Comparison of ENCODE assay signal across 1 cellular context in genomic region chr12:123382684-123383083, GRCh38.
TF ChIP-seq lines count a peak whose summit lies in the region.

No MANE protein-coding gene starts in this region.

TF ChIP-seq in HepG2, 621 proteins besides CTCF, POLR2A, EP300 and RAD21 (continues in another document):
- TF ChIP-seq DR1 (CRISPR knock-in tag; IDR thresholded peaks at IDR 0.05) (no peak), BRF2 (CRISPR knock-in tag; IDR thresholded peaks at IDR 0.05) (no peak), ZNF567 (CRISPR knock-in tag; IDR thresholded peaks at IDR 0.05; ENCODE audit: borderline replicate concordance) (no peak), PLRG1 (conservative IDR thresholded peaks at IDR 0.05) (no peak), ZMYM3 (CRISPR knock-in tag; IDR thresholded peaks at IDR 0.05) (peak; percentile 97), ZNF136 (CRISPR knock-in tag; IDR thresholded peaks at IDR 0.05; ENCODE audit: low read depth) (no peak), PHB2 (IDR thresholded peaks at IDR 0.05; ENCODE audit: partially characterized antibody) (no peak), KDM1A (CRISPR knock-in tag; IDR thresholded peaks at IDR 0.05) (peak; percentile 94), ADNP (CRISPR knock-in tag; IDR thresholded peaks at IDR 0.05) (peak; percentile 92), LCORL (IDR thresholded peaks at IDR 0.05) (no peak), LCORL (CRISPR knock-in tag; IDR thresholded peaks at IDR 0.05) (no peak), FLYWCH1 (CRISPR knock-in tag; IDR thresholded peaks at IDR 0.05) (no peak), YY1 (IDR thresholded peaks at IDR 0.05; ENCODE audit: insufficient read depth, insufficient replicate concordance, low read depth, low read length) (no peak), SKI (IDR thresholded peaks at IDR 0.05; ENCODE audit: partially characterized antibody) (no peak), SNAPC5 (CRISPR knock-in tag; IDR thresholded peaks at IDR 0.05; ENCODE audit: borderline replicate concordance) (no peak), CBFB (CRISPR knock-in tag; IDR thresholded peaks at IDR 0.05) (no peak), SALL1 (CRISPR knock-in tag; IDR thresholded peaks at IDR 0.05) (no peak), NFIB (CRISPR knock-in tag; IDR thresholded peaks at IDR 0.05; ENCODE audit: borderline replicate concordance) (no peak), HDAC2 (CRISPR knock-in tag; IDR thresholded peaks at IDR 0.05) (peak; percentile 67; the same call in 1 of the 2 replicates), ZNF629 (CRISPR knock-in tag; conservative IDR thresholded peaks at IDR 0.05) (peak; percentile 99), GLI4 (CRISPR knock-in tag; IDR thresholded peaks at IDR 0.05; ENCODE audit: borderline replicate concordance) (no peak), ZMYM2 (CRISPR knock-in tag; IDR thresholded peaks at IDR 0.05) (0 out of 2 replicates have a peak, but pooled peaks have one; percentile 37), ESRRA (CRISPR knock-in tag; IDR thresholded peaks at IDR 0.05; ENCODE audit: low read depth) (peak; percentile 77; the same call in 1 of the 2 replicates), STAT6 (CRISPR knock-in tag; IDR thresholded peaks at IDR 0.05; ENCODE audit: borderline replicate concordance) (no peak), ZNF331 (CRISPR knock-in tag; IDR thresholded peaks at IDR 0.05) (no peak), SRSF1 (optimal IDR thresholded peaks at IDR 0.05; ENCODE audit: low read depth, low read length) (no peak), STAG1 (CRISPR knock-in tag; IDR thresholded peaks at IDR 0.05) (no peak), ZFP82 (CRISPR knock-in tag; IDR thresholded peaks at IDR 0.05; ENCODE audit: borderline replicate concordance) (no peak), ZNF318 (CRISPR knock-in tag; IDR thresholded peaks at IDR 0.05) (no peak), JARID2 (CRISPR knock-in tag; IDR thresholded peaks at IDR 0.05; ENCODE audit: insufficient replicate concordance) (no peak), NFE2 (CRISPR knock-in tag; IDR thresholded peaks at IDR 0.05) (no peak)
- TF ChIP-seq, protein P1, sequence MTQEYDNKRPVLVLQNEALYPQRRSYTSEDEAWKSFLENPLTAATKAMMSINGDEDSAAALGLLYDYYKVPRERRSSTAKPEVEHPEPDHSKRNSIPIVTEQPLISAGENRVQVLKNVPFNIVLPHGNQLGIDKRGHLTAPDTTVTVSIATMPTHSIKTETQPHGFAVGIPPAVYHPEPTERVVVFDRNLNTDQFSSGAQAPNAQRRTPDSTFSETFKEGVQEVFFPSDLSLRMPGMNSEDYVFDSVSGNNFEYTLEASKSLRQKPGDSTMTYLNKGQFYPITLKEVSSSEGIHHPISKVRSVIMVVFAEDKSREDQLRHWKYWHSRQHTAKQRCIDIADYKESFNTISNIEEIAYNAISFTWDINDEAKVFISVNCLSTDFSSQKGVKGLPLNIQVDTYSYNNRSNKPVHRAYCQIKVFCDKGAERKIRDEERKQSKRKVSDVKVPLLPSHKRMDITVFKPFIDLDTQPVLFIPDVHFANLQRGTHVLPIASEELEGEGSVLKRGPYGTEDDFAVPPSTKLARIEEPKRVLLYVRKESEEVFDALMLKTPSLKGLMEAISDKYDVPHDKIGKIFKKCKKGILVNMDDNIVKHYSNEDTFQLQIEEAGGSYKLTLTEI (CRISPR knock-in tag; conservative IDR thresholded peaks at IDR 0.05): no peak
- TF ChIP-seq, protein P2, sequence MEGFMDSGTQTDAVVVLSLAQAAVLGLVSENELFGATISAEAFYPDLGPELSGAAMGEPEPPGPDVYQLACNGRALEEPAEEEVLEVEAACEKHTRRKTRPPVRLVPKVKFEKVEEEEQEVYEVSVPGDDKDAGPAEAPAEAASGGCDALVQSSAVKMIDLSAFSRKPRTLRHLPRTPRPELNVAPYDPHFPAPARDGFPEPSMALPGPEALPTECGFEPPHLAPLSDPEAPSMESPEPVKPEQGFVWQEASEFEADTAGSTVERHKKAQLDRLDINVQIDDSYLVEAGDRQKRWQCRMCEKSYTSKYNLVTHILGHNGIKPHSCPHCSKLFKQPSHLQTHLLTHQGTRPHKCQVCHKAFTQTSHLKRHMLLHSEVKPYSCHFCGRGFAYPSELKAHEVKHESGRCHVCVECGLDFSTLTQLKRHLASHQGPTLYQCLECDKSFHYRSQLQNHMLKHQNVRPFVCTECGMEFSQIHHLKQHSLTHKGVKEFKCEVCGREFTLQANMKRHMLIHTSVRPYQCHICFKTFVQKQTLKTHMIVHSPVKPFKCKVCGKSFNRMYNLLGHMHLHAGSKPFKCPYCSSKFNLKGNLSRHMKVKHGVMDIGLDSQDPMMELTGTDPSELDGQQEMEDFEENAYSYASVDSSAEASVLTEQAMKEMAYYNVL (CRISPR knock-in tag; IDR thresholded peaks at IDR 0.05; ENCODE audit: borderline replicate concordance): no peak
- TF ChIP-seq, protein P3, sequence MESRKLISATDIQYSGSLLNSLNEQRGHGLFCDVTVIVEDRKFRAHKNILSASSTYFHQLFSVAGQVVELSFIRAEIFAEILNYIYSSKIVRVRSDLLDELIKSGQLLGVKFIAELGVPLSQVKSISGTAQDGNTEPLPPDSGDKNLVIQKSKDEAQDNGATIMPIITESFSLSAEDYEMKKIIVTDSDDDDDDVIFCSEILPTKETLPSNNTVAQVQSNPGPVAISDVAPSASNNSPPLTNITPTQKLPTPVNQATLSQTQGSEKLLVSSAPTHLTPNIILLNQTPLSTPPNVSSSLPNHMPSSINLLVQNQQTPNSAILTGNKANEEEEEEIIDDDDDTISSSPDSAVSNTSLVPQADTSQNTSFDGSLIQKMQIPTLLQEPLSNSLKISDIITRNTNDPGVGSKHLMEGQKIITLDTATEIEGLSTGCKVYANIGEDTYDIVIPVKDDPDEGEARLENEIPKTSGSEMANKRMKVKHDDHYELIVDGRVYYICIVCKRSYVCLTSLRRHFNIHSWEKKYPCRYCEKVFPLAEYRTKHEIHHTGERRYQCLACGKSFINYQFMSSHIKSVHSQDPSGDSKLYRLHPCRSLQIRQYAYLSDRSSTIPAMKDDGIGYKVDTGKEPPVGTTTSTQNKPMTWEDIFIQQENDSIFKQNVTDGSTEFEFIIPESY (CRISPR knock-in tag; IDR thresholded peaks at IDR 0.05): peak; percentile 82; the same call in 1 of the 2 replicates
- TF ChIP-seq, protein P4, sequence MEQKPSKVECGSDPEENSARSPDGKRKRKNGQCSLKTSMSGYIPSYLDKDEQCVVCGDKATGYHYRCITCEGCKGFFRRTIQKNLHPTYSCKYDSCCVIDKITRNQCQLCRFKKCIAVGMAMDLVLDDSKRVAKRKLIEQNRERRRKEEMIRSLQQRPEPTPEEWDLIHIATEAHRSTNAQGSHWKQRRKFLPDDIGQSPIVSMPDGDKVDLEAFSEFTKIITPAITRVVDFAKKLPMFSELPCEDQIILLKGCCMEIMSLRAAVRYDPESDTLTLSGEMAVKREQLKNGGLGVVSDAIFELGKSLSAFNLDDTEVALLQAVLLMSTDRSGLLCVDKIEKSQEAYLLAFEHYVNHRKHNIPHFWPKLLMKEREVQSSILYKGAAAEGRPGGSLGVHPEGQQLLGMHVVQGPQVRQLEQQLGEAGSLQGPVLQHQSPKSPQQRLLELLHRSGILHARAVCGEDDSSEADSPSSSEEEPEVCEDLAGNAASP (CRISPR knock-in tag; IDR thresholded peaks at IDR 0.05; ENCODE audit: borderline replicate concordance): no peak
- TF ChIP-seq, protein P5, sequence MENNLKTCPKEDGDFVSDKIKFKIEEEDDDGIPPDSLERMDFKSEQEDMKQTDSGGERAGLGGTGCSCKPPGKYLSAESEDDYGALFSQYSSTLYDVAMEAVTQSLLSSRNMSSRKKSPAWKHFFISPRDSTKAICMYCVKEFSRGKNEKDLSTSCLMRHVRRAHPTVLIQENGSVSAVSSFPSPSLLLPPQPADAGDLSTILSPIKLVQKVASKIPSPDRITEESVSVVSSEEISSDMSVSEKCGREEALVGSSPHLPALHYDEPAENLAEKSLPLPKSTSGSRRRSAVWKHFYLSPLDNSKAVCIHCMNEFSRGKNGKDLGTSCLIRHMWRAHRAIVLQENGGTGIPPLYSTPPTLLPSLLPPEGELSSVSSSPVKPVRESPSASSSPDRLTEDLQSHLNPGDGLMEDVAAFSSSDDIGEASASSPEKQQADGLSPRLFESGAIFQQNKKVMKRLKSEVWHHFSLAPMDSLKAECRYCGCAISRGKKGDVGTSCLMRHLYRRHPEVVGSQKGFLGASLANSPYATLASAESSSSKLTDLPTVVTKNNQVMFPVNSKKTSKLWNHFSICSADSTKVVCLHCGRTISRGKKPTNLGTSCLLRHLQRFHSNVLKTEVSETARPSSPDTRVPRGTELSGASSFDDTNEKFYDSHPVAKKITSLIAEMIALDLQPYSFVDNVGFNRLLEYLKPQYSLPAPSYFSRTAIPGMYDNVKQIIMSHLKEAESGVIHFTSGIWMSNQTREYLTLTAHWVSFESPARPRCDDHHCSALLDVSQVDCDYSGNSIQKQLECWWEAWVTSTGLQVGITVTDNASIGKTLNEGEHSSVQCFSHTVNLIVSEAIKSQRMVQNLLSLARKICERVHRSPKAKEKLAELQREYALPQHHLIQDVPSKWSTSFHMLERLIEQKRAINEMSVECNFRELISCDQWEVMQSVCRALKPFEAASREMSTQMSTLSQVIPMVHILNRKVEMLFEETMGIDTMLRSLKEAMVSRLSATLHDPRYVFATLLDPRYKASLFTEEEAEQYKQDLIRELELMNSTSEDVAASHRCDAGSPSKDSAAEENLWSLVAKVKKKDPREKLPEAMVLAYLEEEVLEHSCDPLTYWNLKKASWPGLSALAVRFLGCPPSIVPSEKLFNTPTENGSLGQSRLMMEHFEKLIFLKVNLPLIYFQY (CRISPR knock-in tag; IDR thresholded peaks at IDR 0.05; ENCODE audit: borderline replicate concordance): peak; percentile 47; the same call in 1 of the 2 replicates
